Comparison of ENCODE assay signal across 8 cellular contexts in genomic region chr10:124688889-124689670, GRCh38. TPM values are rescaled to one million over a fixed set of nuclear protein-coding genes. Genes with fewer than 3 reads are reported as not detected.
DNase-seq lines count a peak whose midpoint lies in the region; ATAC-seq and TF ChIP-seq lines count a peak whose summit lies in the region.

No MANE protein-coding gene starts in this region.

- POLR2A ChIA-PET in HEK293T (lab: Yijun Ruan, JAX) = no interaction called here

- peak; percentile 84 for DNase-seq in activated effector memory CD4-positive, alpha-beta T cell treated with anti-CD3 and anti-CD28 coated beads, Interleukin-2, amount 50 U/mL, for 16 hours
- DNase-seq in renal cortical epithelial cell (ENCODE audit: low read depth) (peak; percentile 32), NCI-H2081 treated with DMSO at 0.1 percent for 48 hours (lab: John Stamatoyannopoulos, UW) (no peak), NCI-H1417 (lab: John Stamatoyannopoulos, UW) (no peak), hepatic stellate cell (ENCODE audit: low spot score) (no peak), HEK293T (ENCODE audit: extremely low spot score) (no peak)

- CTCF ChIA-PET in HEK293T (lab: Yijun Ruan, JAX) = interaction anchor here (1.1 kb wide), 1 partner anchor 17 kb away, joined by 4 read pairs; no protein-coding TSS in a partner anchor

- ATAC-seq in GM19455 (IDR thresholded peaks at IDR 0.05; ENCODE audit: unreplicated experiment) = peak; percentile 93
- peak; percentile 87 for ATAC-seq in HG03280 (IDR thresholded peaks at IDR 0.05; ENCODE audit: unreplicated experiment)

TF ChIP-seq in HEK293T, 16 proteins besides CTCF, POLR2A, EP300 and RAD21:
- TF ChIP-seq L3MBTL2 (conservative IDR thresholded peaks at IDR 0.05) (no peak), HDGF (IDR thresholded peaks at IDR 0.05; ENCODE audit: borderline replicate concordance) (no peak), SUZ12 (IDR thresholded peaks at IDR 0.05) (no peak), CTBP1 (IDR thresholded peaks at IDR 0.05; ENCODE audit: borderline replicate concordance) (no peak), PKNOX1 (IDR thresholded peaks at IDR 0.05) (no peak), LEF1 (IDR thresholded peaks at IDR 0.05; ENCODE audit: borderline replicate concordance) (no peak), SP1 (IDR thresholded peaks at IDR 0.05) (no peak), FOXM1 (IDR thresholded peaks at IDR 0.05; ENCODE audit: borderline replicate concordance) (no peak), BHLHE40 (IDR thresholded peaks at IDR 0.05; ENCODE audit: borderline replicate concordance) (no peak)

RNA-seq across cellular contexts. Expression of gene FAM53B, which starts 55.1 kb away (rescaled TPM):
- total RNA-seq in renal cortical epithelial cell = 15.5 and 20.4 TPM in 2 replicates

Comparison
In these comparisons a context has a peak if more than half of its experiments do, and no peak if none do; other contexts are left out.
1. DNase-seq: peak in activated effector memory CD4-positive, alpha-beta T cell treated with anti-CD3 and anti-CD28 coated beads, Interleukin-2, amount 50 U/mL, for 16 hours (single experiment) and renal cortical epithelial cell (single experiment); none in NCI-H2081 treated with DMSO at 0.1 percent for 48 hours (single experiment), NCI-H1417 (0 of 3), hepatic stellate cell (single experiment) and HEK293T (single experiment).